ENCODE assay signal across 26 cellular contexts in the genomic region with DNA sequence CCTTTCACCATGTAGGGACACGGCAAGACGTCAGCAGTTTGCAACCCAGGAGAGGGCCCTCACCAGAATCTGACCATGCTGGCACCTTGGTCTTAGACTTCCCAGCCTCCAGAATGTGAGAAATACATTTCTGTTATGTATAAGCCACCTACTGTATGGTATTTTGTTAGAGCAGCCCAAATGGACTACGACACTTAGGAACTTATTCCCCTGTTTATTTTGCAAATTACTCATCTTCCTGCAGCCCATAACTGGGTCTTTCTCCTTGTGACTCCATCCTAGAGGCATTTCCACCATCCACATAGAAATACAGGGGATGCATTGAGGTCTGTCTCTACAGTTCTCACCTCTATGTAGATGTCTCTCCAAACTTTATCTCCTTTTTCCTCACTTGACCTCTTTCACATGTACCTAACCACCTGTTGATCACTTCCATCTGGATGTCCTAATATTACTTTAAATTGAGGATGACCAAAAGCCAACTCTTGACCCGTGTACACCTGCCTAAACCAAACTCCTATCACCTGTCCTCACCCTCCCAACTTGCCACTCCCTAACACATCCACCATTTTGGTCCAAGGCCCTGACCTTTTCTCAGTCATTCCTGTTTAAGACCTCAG.
DNase-seq lines count a peak whose midpoint lies in the region; ATAC-seq and TF ChIP-seq lines count a peak whose summit lies in the region.
"Had no signal": no experiment of that assay in that cellular context is flagged by ENCODE, and none has a peak within 500 bp of the region (broad histone marks: within the 10 kb centered on the region; RNA-seq: fewer than 3 reads in every experiment).

No MANE protein-coding gene starts in this region.

- H3K4me2 ChIP-seq in SK-N-SH (peak overlapping the region; percentile 26; the same call in 1 of the 2 replicates), fibroblast of lung (ENCODE audit: extremely low read depth, insufficient read depth, low read length) (no peak overlapping the region)

- TF ChIP-seq CTCF in SK-N-SH (IDR thresholded peaks at IDR 0.05) (no peak), RWPE2 (IDR thresholded peaks at IDR 0.05; ENCODE audit: poor library complexity, severe bottlenecking) (no peak), fibroblast of lung (conservative IDR thresholded peaks at IDR 0.05 in 1 of 2, IDR thresholded peaks at IDR 0.05 in 1 of 2; ENCODE audit: low read depth in 1 of 2, low read length in 2 of 2) (no peak), colonic mucosa (IDR thresholded peaks at IDR 0.05) (no peak), type B pancreatic cell (conservative IDR thresholded peaks at IDR 0.05) (no peak)

- intact Hi-C loops in colonic mucosa (cut with DNase I): loop anchor here (10.0 kb wide), 1 partner anchor 1038 kb away; no protein-coding TSS in a partner anchor

- WGBS in SK-N-SH (ENCODE audit: low lambda C conversion rate): 75% methylated on average over 4 of the region's 4 CpGs

- H3K4me3 Mint-ChIP-seq in activated T-helper 17 cell treated with anti-CD3 and anti-CD28 coated beads, Interleukin-2, amount 50 U/mL, for 72 hours: no peak overlapping the region
- H3K4me3 Mint-ChIP-seq in type B pancreatic cell: no peak overlapping the region
- H3K4me3 Mint-ChIP-seq: activated CD4-positive, alpha-beta T cell treated with anti-CD3 and anti-CD28 coated beads, Interleukin-2, amount 10 ng/mL, durations not matched to agents 24 days and 14 days; activated naive CD8-positive, alpha-beta T cell treated with anti-CD3 and anti-CD28 coated beads, Interleukin-2, amount 10 ng/mL, durations not matched to agents 7 days and 5 days; CD4-positive, alpha-beta T cell; natural killer cell treated with Interleukin-12 subunit alpha and Interleukin-12 subunit beta and Interleukin-15 and Interleukin-18, amount 100 ng/mL, for 72 hours; stimulated activated naive B cell treated with anti-CD40 and anti-IgM and Interleukin-4, amounts not matched to agents 10 μg/mL and 1 μg/mL and 100 μg/mL, for 72 hours; WTC11 had no signal

- H3K9me3 Mint-ChIP-seq in activated T-helper 17 cell treated with anti-CD3 and anti-CD28 coated beads, Interleukin-2, amount 50 U/mL, for 72 hours: no peaks in the 10 kb centered on the region
- H3K9me3 Mint-ChIP-seq in type B pancreatic cell: no peaks in the 10 kb centered on the region
- H3K9me3 Mint-ChIP-seq: activated CD4-positive, alpha-beta T cell treated with anti-CD3 and anti-CD28 coated beads, Interleukin-2, amount 10 ng/mL, durations not matched to agents 24 days and 14 days; activated naive CD8-positive, alpha-beta T cell treated with anti-CD3 and anti-CD28 coated beads, Interleukin-2, amount 10 ng/mL, durations not matched to agents 7 days and 5 days; CD4-positive, alpha-beta T cell; WTC11 had no signal

- CTCF ChIA-PET in SK-N-SH (lab: Yijun Ruan, JAX): interaction anchor here (0.6 to 2.4 kb wide), 2 partner anchors 14 to 423 kb away, joined by 3 to 5 read pairs; no protein-coding TSS in a partner anchor

- H3K9ac ChIP-seq in SK-N-SH: no peak overlapping the region
- no peak overlapping the region for H3K9ac ChIP-seq in fibroblast of lung (ENCODE audit: insufficient read depth, low read length)
- H3K9ac ChIP-seq in colonic mucosa (ENCODE audit: low read depth in 2 of 2, low read length in 2 of 2): no peak overlapping the region

- no peak for TF ChIP-seq RAD21 in SK-N-SH (IDR thresholded peaks at IDR 0.05; ENCODE audit: low read length)

- H3K9me2 ChIP-seq in SK-N-SH: no peaks in the 10 kb centered on the region

- H3K4me1 Mint-ChIP-seq in activated T-helper 17 cell treated with anti-CD3 and anti-CD28 coated beads, Interleukin-2, amount 50 U/mL, for 72 hours: no peaks in the 10 kb centered on the region
- H3K4me1 Mint-ChIP-seq in type B pancreatic cell (ENCODE audit: unreplicated experiment): peaks cover 9% of the 10 kb centered on the region
- H3K4me1 Mint-ChIP-seq: activated CD4-positive, alpha-beta T cell treated with anti-CD3 and anti-CD28 coated beads, Interleukin-2, amount 10 ng/mL, durations not matched to agents 24 days and 14 days; activated naive CD8-positive, alpha-beta T cell treated with anti-CD3 and anti-CD28 coated beads, Interleukin-2, amount 10 ng/mL, durations not matched to agents 7 days and 5 days; stimulated activated naive B cell treated with anti-CD40 and anti-IgM and Interleukin-4, amounts not matched to agents 10 μg/mL and 1 μg/mL and 100 μg/mL, for 72 hours had no signal

- POLR2A ChIA-PET in SK-N-SH (lab: Yijun Ruan, JAX): no interaction called here

- H4K20me1 ChIP-seq in SK-N-SH (ENCODE audit: insufficient read depth) (no peaks in the 10 kb centered on the region), fibroblast of lung (ENCODE audit: control insufficient read depth, extremely low read depth, insufficient read depth, low read length) (no peaks in the 10 kb centered on the region)

- H3K27ac ChIP-seq in SK-N-SH (ENCODE audit: low read depth in 2 of 2, low read length in 1 of 2) (no peak overlapping the region), RWPE2 (ENCODE audit: poor library complexity, severe bottlenecking) (no peak overlapping the region), fibroblast of lung (ENCODE audit: insufficient read depth, low read length) (no peak overlapping the region), colonic mucosa (no peak overlapping the region)
- H3K27ac ChIP-seq: 22Rv1, Peyer's patch, upper lobe of left lung had no signal

- no peaks in the 10 kb centered on the region for H3K27me3 ChIP-seq in SK-N-SH (ENCODE audit: insufficient read depth)
- no peaks in the 10 kb centered on the region for H3K27me3 ChIP-seq in RWPE2 (ENCODE audit: insufficient read depth, poor library complexity, severe bottlenecking)
- H3K27me3 ChIP-seq in fibroblast of lung (ENCODE audit: control insufficient read depth, insufficient read depth, low read length): no peaks in the 10 kb centered on the region
- no peaks in the 10 kb centered on the region for H3K27me3 ChIP-seq in colonic mucosa
- H3K27me3 ChIP-seq: Peyer's patch, upper lobe of left lung had no signal

- TF ChIP-seq EP300 in SK-N-SH (IDR thresholded peaks at IDR 0.05; ENCODE audit: borderline replicate concordance in 1 of 2, low read depth in 1 of 2, low read length in 1 of 2): no peak

- H3K27me3 Mint-ChIP-seq in activated T-helper 17 cell treated with anti-CD3 and anti-CD28 coated beads, Interleukin-2, amount 50 U/mL, for 72 hours: no peaks in the 10 kb centered on the region
- peaks cover 21% of the 10 kb centered on the region for H3K27me3 Mint-ChIP-seq in type B pancreatic cell
- H3K27me3 Mint-ChIP-seq: activated CD4-positive, alpha-beta T cell treated with anti-CD3 and anti-CD28 coated beads, Interleukin-2, amount 10 ng/mL, durations not matched to agents 24 days and 14 days; activated naive CD8-positive, alpha-beta T cell treated with anti-CD3 and anti-CD28 coated beads, Interleukin-2, amount 10 ng/mL, durations not matched to agents 7 days and 5 days; CD4-positive, alpha-beta T cell; natural killer cell treated with Interleukin-12 subunit alpha and Interleukin-12 subunit beta and Interleukin-15 and Interleukin-18, amount 100 ng/mL, for 72 hours; stimulated activated naive B cell treated with anti-CD40 and anti-IgM and Interleukin-4, amounts not matched to agents 10 μg/mL and 1 μg/mL and 100 μg/mL, for 72 hours had no signal

- ATAC-seq in SK-N-SH treated with all-trans-retinoic acid at 6 μM for 48 hours (no peak), RWPE2 (ENCODE audit: low read depth) (peak; percentile 80), GM21786 (IDR thresholded peaks at IDR 0.05; ENCODE audit: unreplicated experiment) (no peak)
- no peak for ATAC-seq in activated T-helper 17 cell treated with anti-CD3 and anti-CD28 coated beads, Interleukin-2, amount 50 U/mL, for 72 hours (replicated peaks)
- ATAC-seq: GM12878; natural killer cell treated with Interleukin-12 subunit alpha and Interleukin-12 subunit beta and Interleukin-15 and Interleukin-18, amount 100 ng/mL, for 72 hours; stimulated activated naive B cell treated with anti-CD40 and anti-IgM and Interleukin-4, amounts not matched to agents 10 μg/mL and 1 μg/mL and 100 μg/mL, for 72 hours; WTC11 had no signal

- no peak overlapping the region for H2AFZ ChIP-seq in SK-N-SH (ENCODE audit: low read depth)
- H2AFZ ChIP-seq in fibroblast of lung (ENCODE audit: low read length): no peak overlapping the region

- H3K27ac Mint-ChIP-seq in activated T-helper 17 cell treated with anti-CD3 and anti-CD28 coated beads, Interleukin-2, amount 50 U/mL, for 72 hours: no peak overlapping the region
- no peak overlapping the region for H3K27ac Mint-ChIP-seq in type B pancreatic cell
- H3K27ac Mint-ChIP-seq: activated CD4-positive, alpha-beta T cell treated with anti-CD3 and anti-CD28 coated beads, Interleukin-2, amount 10 ng/mL, durations not matched to agents 24 days and 14 days; activated naive CD8-positive, alpha-beta T cell treated with anti-CD3 and anti-CD28 coated beads, Interleukin-2, amount 10 ng/mL, durations not matched to agents 7 days and 5 days; CD4-positive, alpha-beta T cell; natural killer cell treated with Interleukin-12 subunit alpha and Interleukin-12 subunit beta and Interleukin-15 and Interleukin-18, amount 100 ng/mL, for 72 hours; stimulated activated naive B cell treated with anti-CD40 and anti-IgM and Interleukin-4, amounts not matched to agents 10 μg/mL and 1 μg/mL and 100 μg/mL, for 72 hours; WTC11 had no signal

- H3K4me1 ChIP-seq in SK-N-SH (ENCODE audit: control insufficient read depth in 1 of 2, insufficient read depth in 2 of 2, low read depth in 1 of 2, low read length in 1 of 2) (peaks cover 0 to 4% of the 10 kb centered on the region in 2 experiments; a peak in 1 of 4 replicates), RWPE2 (ENCODE audit: insufficient read depth, poor library complexity, severe bottlenecking) (peaks cover 5% of the 10 kb centered on the region), fibroblast of lung (ENCODE audit: control insufficient read depth, extremely low read depth, insufficient read depth, low read length) (peaks cover 2% of the 10 kb centered on the region), colonic mucosa (no peaks in the 10 kb centered on the region)
- H3K4me1 ChIP-seq: Peyer's patch had no signal

- H3K4me3 ChIP-seq in SK-N-SH (ENCODE audit: low read depth in 2 of 2, low read length in 1 of 2) (no peak overlapping the region), RWPE2 (ENCODE audit: severe bottlenecking) (no peak overlapping the region), fibroblast of lung (replicated peaks in 1 of 4; ENCODE audit: control extremely low read depth in 1 of 4, insufficient read depth in 1 of 4, low read depth in 3 of 4, low read length in 4 of 4) (no peak overlapping the region), colonic mucosa (no peak overlapping the region)
- H3K4me3 ChIP-seq: GM12878, Peyer's patch, upper lobe of left lung had no signal

- no peaks in the 10 kb centered on the region for H3K79me2 ChIP-seq in SK-N-SH (ENCODE audit: insufficient read depth)
- H3K79me2 ChIP-seq in fibroblast of lung (ENCODE audit: control insufficient read depth, insufficient read depth, low read length): no peaks in the 10 kb centered on the region

- no peaks in the 10 kb centered on the region for H3K36me3 Mint-ChIP-seq in activated T-helper 17 cell treated with anti-CD3 and anti-CD28 coated beads, Interleukin-2, amount 50 U/mL, for 72 hours (ENCODE audit: low read depth)
- no peaks in the 10 kb centered on the region for H3K36me3 Mint-ChIP-seq in type B pancreatic cell
- H3K36me3 Mint-ChIP-seq: activated naive CD8-positive, alpha-beta T cell treated with anti-CD3 and anti-CD28 coated beads, Interleukin-2, amount 10 ng/mL, durations not matched to agents 7 days and 5 days; natural killer cell treated with Interleukin-12 subunit alpha and Interleukin-12 subunit beta and Interleukin-15 and Interleukin-18, amount 100 ng/mL, for 72 hours; stimulated activated naive B cell treated with anti-CD40 and anti-IgM and Interleukin-4, amounts not matched to agents 10 μg/mL and 1 μg/mL and 100 μg/mL, for 72 hours; WTC11 had no signal

- H3K9me3 ChIP-seq in SK-N-SH: no peaks in the 10 kb centered on the region
- H3K9me3 ChIP-seq in RWPE2 (ENCODE audit: severe bottlenecking): no peaks in the 10 kb centered on the region
- H3K9me3 ChIP-seq in fibroblast of lung (ENCODE audit: control insufficient read depth, insufficient read depth, low read depth, low read length): no peaks in the 10 kb centered on the region
- H3K9me3 ChIP-seq in colonic mucosa: no peaks in the 10 kb centered on the region
- H3K9me3 ChIP-seq: Peyer's patch, upper lobe of left lung had no signal

- no peaks in the 10 kb centered on the region for H3F3A ChIP-seq in SK-N-SH (replicated peaks; ENCODE audit: insufficient read depth)

- H3K36me3 ChIP-seq in SK-N-SH (replicated peaks in 1 of 2; ENCODE audit: control insufficient read depth in 1 of 2, insufficient read depth in 2 of 2, low read length in 1 of 2) (no peaks in the 10 kb centered on the region), RWPE2 (ENCODE audit: low read depth) (no peaks in the 10 kb centered on the region), fibroblast of lung (ENCODE audit: control insufficient read depth, insufficient read depth, low read length) (no peaks in the 10 kb centered on the region), colonic mucosa (no peaks in the 10 kb centered on the region)
- H3K36me3 ChIP-seq: Peyer's patch, upper lobe of left lung had no signal

- DNase-seq in SK-N-SH (no peak), RWPE2 (ENCODE audit: low spot score) (no peak), fibroblast of lung (ENCODE audit: low read depth in 2 of 2) (peak; percentile 20 to 73), colonic mucosa (no peak), type B pancreatic cell (ENCODE audit: extremely low spot score, unreplicated experiment) (no peak)
- DNase-seq: activated CD4-positive, alpha-beta T cell treated with anti-CD3 and anti-CD28 coated beads, Interleukin-2, amount 10 ng/mL, durations not matched to agents 24 days and 14 days; activated gamma-delta T cell; activated naive CD8-positive, alpha-beta T cell treated with anti-CD3 and anti-CD28 coated beads, Interleukin-2, amount 10 ng/mL, durations not matched to agents 7 days and 5 days; AML-193; CD4-positive, alpha-beta T cell; H7; hypothalamus; mammary epithelial cell; NCI-H146; NCI-H2107; NCI-H774; Peyer's patch; stimulated activated naive B cell treated with anti-CD40 and anti-IgM and Interleukin-4, amounts not matched to agents 10 μg/mL and 1 μg/mL and 100 μg/mL, for 72 hours; upper lobe of left lung had no signal

Comparison
In these comparisons a context has a peak if more than half of its experiments do, and no peak if none do; other contexts are left out.
1. DNase-seq: peak in fibroblast of lung (2 of 2); none in SK-N-SH (single experiment), RWPE2 (single experiment), colonic mucosa (single experiment) and type B pancreatic cell (single experiment).